22 cellular contexts compared by ENCODE assay signal in the genomic region with DNA sequence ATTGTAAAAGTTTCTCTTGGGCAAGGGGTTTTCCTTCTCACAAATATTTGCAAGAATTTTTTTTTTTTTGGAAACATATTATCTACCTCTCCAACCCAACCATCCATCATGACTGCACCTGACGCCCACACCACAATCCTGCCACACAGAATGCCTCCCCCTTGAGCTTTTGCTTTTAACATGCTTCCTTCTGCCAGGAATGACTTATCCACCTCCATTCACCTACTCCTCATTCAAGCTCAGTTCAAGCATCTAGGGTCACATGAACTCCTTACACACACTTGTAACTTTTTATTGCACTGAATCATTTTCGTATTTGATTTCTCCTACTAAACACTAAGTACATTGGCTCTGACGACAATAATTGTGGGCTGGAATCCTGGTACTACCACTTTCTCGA.
"Had no signal": no experiment of that assay in that cellular context is flagged by ENCODE, and none has a peak within 500 bp of the region (broad histone marks: within the 10 kb centered on the region; RNA-seq: fewer than 3 reads in every experiment).

No MANE protein-coding gene starts in this region.

- H3K27ac ChIP-seq: coronary artery, dorsolateral prefrontal cortex, epithelial cell of prostate, esophagus squamous epithelium, gastrocnemius medialis, heart right ventricle, left lung, lower lobe of right lung had no signal

- H3K36me3 ChIP-seq: esophagus squamous epithelium, gastrocnemius medialis, heart right ventricle, left lung, lower lobe of right lung had no signal

- ATAC-seq: esophagus mucosa; gastrocnemius medialis; heart right ventricle; left cardiac atrium; left lung; left ventricle myocardium superior; lower lobe of right lung; mucosa of descending colon; naive thymus-derived CD8-positive, alpha-beta T cell had no signal

- H3K4me3 ChIP-seq: coronary artery, dorsolateral prefrontal cortex, esophagus squamous epithelium, gastrocnemius medialis, heart right ventricle, left lung, lower lobe of right lung, mucosa of descending colon had no signal

- DNase-seq: dermis blood vessel endothelial cell; dorsolateral prefrontal cortex; effector CD4-positive, alpha-beta T cell; effector memory CD4-positive, alpha-beta T cell; erythroblast; esophagus squamous epithelium; foreskin fibroblast; foreskin melanocyte; gastrocnemius medialis; heart right ventricle; hippocampal formation; left cardiac atrium; left lung; left ventricle myocardium superior; lower lobe of right lung; mesenchymal stem cell; mucosa of descending colon; naive B cell; naive thymus-derived CD8-positive, alpha-beta T cell had no signal

- H3K27me3 ChIP-seq: esophagus squamous epithelium, gastrocnemius medialis, left lung had no signal

- H3K4me1 ChIP-seq: esophagus squamous epithelium, gastrocnemius medialis, heart right ventricle, left lung, lower lobe of right lung had no signal

- H3K9me3 ChIP-seq: esophagus squamous epithelium, gastrocnemius medialis, lower lobe of right lung had no signal
